In the genomic region with DNA sequence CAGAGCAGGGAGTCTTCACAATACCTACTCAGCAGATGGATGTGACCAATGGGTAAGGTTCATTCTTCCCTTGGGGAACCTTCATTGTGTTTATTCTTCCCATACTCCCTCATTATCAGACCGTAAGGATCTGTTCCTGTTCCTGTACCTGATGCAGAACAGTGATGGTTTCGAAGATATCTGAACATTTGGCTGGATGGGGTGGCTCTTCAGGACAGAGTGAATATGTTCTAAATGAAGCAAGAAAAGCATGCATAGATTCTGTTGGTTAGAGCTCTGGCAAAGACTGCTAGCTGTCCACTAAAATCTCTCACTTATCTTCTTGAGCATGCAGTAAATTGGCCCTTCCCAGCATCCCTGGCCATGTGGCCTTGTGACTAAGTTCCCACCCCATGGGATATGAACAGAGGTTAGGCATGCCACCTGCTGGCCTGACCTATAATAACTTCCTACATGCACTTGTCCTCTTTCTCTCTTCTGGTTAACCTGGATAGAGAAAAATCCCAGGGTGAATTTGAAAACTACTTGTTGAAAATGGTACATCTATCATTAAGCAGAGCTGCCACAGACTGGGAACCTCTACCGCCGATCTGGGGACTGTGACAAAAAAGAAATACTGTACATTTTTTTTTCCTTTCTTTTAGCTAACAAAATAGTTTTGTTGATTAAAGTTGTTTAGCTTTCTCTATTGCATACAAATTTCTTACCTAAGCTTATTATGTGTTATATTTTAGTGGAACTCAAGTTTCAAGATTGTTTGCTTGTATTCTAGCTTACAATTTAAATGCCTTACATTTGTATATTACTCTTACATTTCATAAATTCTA, we compare ENCODE assay signal across 7 cellular contexts.
DNase-seq lines count a peak whose midpoint lies in the region; FAIRE-seq and TF ChIP-seq lines count a peak whose summit lies in the region.

No MANE protein-coding gene starts in this region.

- peak; percentile 68 for DNase-seq in GM12865 (ENCODE audit: low read depth)
- DNase-seq in H54 (ENCODE audit: insufficient read length, low spot score): no peak
- DNase-seq in SKM-1 (lab: John Stamatoyannopoulos, UW; ENCODE audit: unreplicated experiment): peak; percentile 54
- DNase-seq in amniotic stem cell (lab: John Stamatoyannopoulos, UW): peak; percentile 50
- DNase-seq in hypothalamus (lab: John Stamatoyannopoulos, UW): peak in 34 of 51 donors; percentile 0 to 46 (median 6)
- DNase-seq in smooth muscle cell of the brain vasculature (ENCODE audit: low read depth, low spot score): peak; percentile 33

- no peak overlapping the region for H3K4me3 ChIP-seq in GM12865 (ENCODE audit: low read depth, low read length)

- TF ChIP-seq CTCF in GM12865 (IDR thresholded peaks at IDR 0.05; ENCODE audit: insufficient read depth, low read depth, low read length, missing control alignments) (peak; percentile 57), LNCAP (IDR thresholded peaks at IDR 0.05) (peak; percentile 59)

- no peak for TF ChIP-seq POLR2A in H54 (IDR thresholded peaks at IDR 0.05; ENCODE audit: low read depth, low read length)

- peak; percentile 93 for FAIRE-seq in H54 (lab: Jason Lieb, UNC)
